ENCODE assay signal across 14 cellular contexts in genomic region chr18:21593540-21594257, GRCh38. TPM values are rescaled to one million over a fixed set of nuclear protein-coding genes. Genes with fewer than 3 reads are reported as not detected.
A peak's percentile ranks its signal among the peaks of the same experiment; 100 is the strongest.
DNase-seq lines count a peak whose midpoint lies in the region; ATAC-seq lines count a peak whose summit lies in the region.
"Had no signal": no experiment of that assay in that cellular context is flagged by ENCODE, and none has a peak within 500 bp of the region (broad histone marks: within the 10 kb centered on the region; RNA-seq: fewer than 3 reads in every experiment).

No MANE protein-coding gene starts in this region.

- H3K36me3 Mint-ChIP-seq in activated CD4-positive, alpha-beta T cell treated with anti-CD3 and anti-CD28 coated beads for 36 hours (ENCODE audit: low read depth): peaks cover 17% of the 10 kb centered on the region
- H3K36me3 Mint-ChIP-seq in activated CD4-positive, alpha-beta memory T cell treated with anti-CD3 and anti-CD28 coated beads for 36 hours: peaks cover 4% of the 10 kb centered on the region
- peaks cover 7% of the 10 kb centered on the region for H3K36me3 Mint-ChIP-seq in memory B cell

- peak; percentile 73 for ATAC-seq in activated CD4-positive, alpha-beta T cell treated with anti-CD3 and anti-CD28 coated beads for 36 hours
- ATAC-seq in HG02981 (IDR thresholded peaks at IDR 0.05; ENCODE audit: unreplicated experiment): peak; percentile 65
- peak; percentile 55 for ATAC-seq in memory B cell (ENCODE audit: low read depth)
- no peak for ATAC-seq in HG02642 (IDR thresholded peaks at IDR 0.05; ENCODE audit: poor library complexity, unreplicated experiment)

- peaks cover 39% of the 10 kb centered on the region for H3K4me1 Mint-ChIP-seq in activated CD4-positive, alpha-beta T cell treated with anti-CD3 and anti-CD28 coated beads for 36 hours
- peaks cover 38% of the 10 kb centered on the region for H3K4me1 Mint-ChIP-seq in activated CD4-positive, alpha-beta memory T cell treated with anti-CD3 and anti-CD28 coated beads for 36 hours (ENCODE audit: low read depth)
- peaks cover 25% of the 10 kb centered on the region for H3K4me1 Mint-ChIP-seq in memory B cell

- H3K9me3 Mint-ChIP-seq in activated CD4-positive, alpha-beta T cell treated with anti-CD3 and anti-CD28 coated beads for 36 hours (ENCODE audit: low read depth): no peaks in the 10 kb centered on the region
- H3K9me3 Mint-ChIP-seq in activated CD4-positive, alpha-beta memory T cell treated with anti-CD3 and anti-CD28 coated beads for 36 hours: no peaks in the 10 kb centered on the region
- no peaks in the 10 kb centered on the region for H3K9me3 Mint-ChIP-seq in memory B cell
- H3K9me3 Mint-ChIP-seq: activated CD4-positive, alpha-beta T cell treated with anti-CD3 and anti-CD28 coated beads, Interleukin-2, amount 10 ng/mL, durations not matched to agents 24 days and 14 days; CD8-positive, alpha-beta memory T cell; T-helper 2 cell treated with Interferon-gamma antibody and Interleukin-4, amounts not matched to agents 5 μg/mL and 100 μg/mL, for 36 hours had no signal

- no peak overlapping the region for H3K4me3 Mint-ChIP-seq in activated CD4-positive, alpha-beta T cell treated with anti-CD3 and anti-CD28 coated beads for 36 hours
- no peak overlapping the region for H3K4me3 Mint-ChIP-seq in activated CD4-positive, alpha-beta memory T cell treated with anti-CD3 and anti-CD28 coated beads for 36 hours
- H3K4me3 Mint-ChIP-seq in memory B cell: no peak overlapping the region
- H3K4me3 Mint-ChIP-seq: activated CD4-positive, alpha-beta T cell treated with anti-CD3 and anti-CD28 coated beads, Interleukin-2, amount 10 ng/mL, durations not matched to agents 24 days and 14 days; T-helper 2 cell treated with Interferon-gamma antibody and Interleukin-4, amounts not matched to agents 5 μg/mL and 100 μg/mL, for 36 hours had no signal

- no peaks in the 10 kb centered on the region for H3K27me3 Mint-ChIP-seq in activated CD4-positive, alpha-beta T cell treated with anti-CD3 and anti-CD28 coated beads for 36 hours
- H3K27me3 Mint-ChIP-seq in activated CD4-positive, alpha-beta memory T cell treated with anti-CD3 and anti-CD28 coated beads for 36 hours: no peaks in the 10 kb centered on the region
- no peaks in the 10 kb centered on the region for H3K27me3 Mint-ChIP-seq in memory B cell
- H3K27me3 Mint-ChIP-seq: activated CD4-positive, alpha-beta T cell treated with anti-CD3 and anti-CD28 coated beads, Interleukin-2, amount 10 ng/mL, durations not matched to agents 24 days and 14 days; CD8-positive, alpha-beta memory T cell had no signal

- peak overlapping the region; percentile 23 for H3K27ac Mint-ChIP-seq in activated CD4-positive, alpha-beta T cell treated with anti-CD3 and anti-CD28 coated beads for 36 hours
- H3K27ac Mint-ChIP-seq in activated CD4-positive, alpha-beta memory T cell treated with anti-CD3 and anti-CD28 coated beads for 36 hours: no peak overlapping the region
- peak overlapping the region; percentile 17 for H3K27ac Mint-ChIP-seq in memory B cell
- H3K27ac Mint-ChIP-seq: activated CD4-positive, alpha-beta T cell treated with anti-CD3 and anti-CD28 coated beads, Interleukin-2, amount 10 ng/mL, durations not matched to agents 24 days and 14 days; T-helper 2 cell treated with Interferon-gamma antibody and Interleukin-4, amounts not matched to agents 5 μg/mL and 100 μg/mL, for 36 hours had no signal

- CTCF ChIA-PET in activated CD4-positive, alpha-beta T cell treated with anti-CD3 and anti-CD28 coated beads for 36 hours (lab: Charles Lee): interaction anchor here (0.7 kb wide), 1 partner anchor 38 kb away, joined by 3 read pairs; no protein-coding TSS in a partner anchor
- CTCF ChIA-PET in activated CD4-positive, alpha-beta memory T cell treated with anti-CD3 and anti-CD28 coated beads for 36 hours (lab: Charles Lee): interaction anchor here (1.0 kb wide), 2 partner anchors 12 to 402 kb away, joined by 3 read pairs; no protein-coding TSS in a partner anchor

- POLR2A ChIA-PET in activated CD4-positive, alpha-beta T cell treated with anti-CD3 and anti-CD28 coated beads for 36 hours (lab: Charles Lee): no interaction called here
- POLR2A ChIA-PET in activated CD4-positive, alpha-beta memory T cell treated with anti-CD3 and anti-CD28 coated beads for 36 hours (lab: Charles Lee): interaction anchor here (1.0 kb wide), 1 partner anchor 9 kb away, joined by 4 read pairs; no protein-coding TSS in a partner anchor

- peak; percentile 30 for DNase-seq in activated CD4-positive, alpha-beta T cell treated with anti-CD3 and anti-CD28 coated beads for 36 hours
- no peak for DNase-seq in activated CD4-positive, alpha-beta T cell treated with anti-CD3 and anti-CD28 coated beads for 4 hours
- peak; percentile 35 for DNase-seq in activated CD4-positive, alpha-beta memory T cell treated with anti-CD3 and anti-CD28 coated beads for 36 hours
- no peak for DNase-seq in memory B cell (ENCODE audit: low spot score in 2 of 2)
- DNase-seq in hepatic stellate cell (ENCODE audit: low spot score): no peak
- no peak for DNase-seq in activated gamma-delta T cell treated with Interleukin-2 at 50 U/mL for 16 hours
- DNase-seq: activated CD4-positive, alpha-beta T cell treated with anti-CD3 and anti-CD28 coated beads, Interleukin-2, amount 10 ng/mL, durations not matched to agents 24 days and 14 days; CD8-positive, alpha-beta memory T cell; EL; left ventricle myocardium inferior; NCI-H748 treated with DMSO at 0.1 percent for 48 hours had no signal

- intact Hi-C loops in activated CD4-positive, alpha-beta T cell treated with anti-CD3 and anti-CD28 coated beads for 36 hours (cut with DNase I, micrococcal nuclease): no loop called here
- intact Hi-C loops in activated CD4-positive, alpha-beta memory T cell treated with anti-CD3 and anti-CD28 coated beads for 36 hours (cut with micrococcal nuclease): no loop called here

RNA-seq across cellular contexts. Expression of gene ESCO1, which starts 6.8 kb away (rescaled TPM):
- 10 to 100 TPM; 21.7 to 26.5 TPM for total RNA-seq in activated CD4-positive, alpha-beta T cell treated with anti-CD3 and anti-CD28 coated beads for 36 hours
- 10 to 100 TPM; 18.6 to 22.0 TPM for total RNA-seq in activated CD4-positive, alpha-beta memory T cell treated with anti-CD3 and anti-CD28 coated beads for 36 hours

RNA-seq across cellular contexts. Expression of gene SNRPD1, which starts 18.4 kb away (rescaled TPM):
- total RNA-seq in activated CD4-positive, alpha-beta T cell treated with anti-CD3 and anti-CD28 coated beads for 36 hours: 100 to 1,000 TPM in 1 of 2 experiments, 10 to 100 TPM in 1; 79.9 to 163 TPM
- total RNA-seq in activated CD4-positive, alpha-beta memory T cell treated with anti-CD3 and anti-CD28 coated beads for 36 hours: 100 to 1,000 TPM; 153 to 164 TPM

Comparison
In these comparisons a context has a peak if more than half of its experiments do, and no peak if none do; other contexts are left out.
1. DNase-seq: peak in activated CD4-positive, alpha-beta T cell treated with anti-CD3 and anti-CD28 coated beads for 36 hours (single experiment) and activated CD4-positive, alpha-beta memory T cell treated with anti-CD3 and anti-CD28 coated beads for 36 hours (single experiment); none in activated CD4-positive, alpha-beta T cell treated with anti-CD3 and anti-CD28 coated beads for 4 hours (0 of 2), memory B cell (0 of 2), hepatic stellate cell (single experiment) and activated gamma-delta T cell treated with Interleukin-2 at 50 U/mL for 16 hours (single experiment).